In the genomic region with DNA sequence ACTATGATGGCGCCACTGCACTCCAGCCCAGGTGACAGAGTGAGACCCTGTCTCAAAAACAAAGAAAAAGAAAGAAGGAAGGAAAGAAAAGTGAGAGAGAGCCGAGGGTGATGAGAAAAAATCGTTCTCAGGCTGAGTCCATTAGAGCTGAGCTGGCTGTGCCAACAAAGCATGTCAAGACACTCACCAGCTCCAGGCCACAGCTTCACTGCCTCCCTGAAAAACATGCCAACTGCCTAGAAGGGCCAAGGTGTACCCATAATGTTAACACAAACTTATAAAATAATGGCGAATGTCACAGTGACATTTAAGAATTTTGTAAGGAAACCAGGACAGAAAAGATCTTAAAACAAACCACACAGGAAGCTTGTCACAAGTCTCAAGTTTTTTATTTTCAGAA, we compare ENCODE assay signal across 17 cellular contexts. TPM values are rescaled to one million over a fixed set of nuclear protein-coding genes. Genes with fewer than 3 reads are reported as not detected.
A peak's percentile ranks its signal among the peaks of the same experiment; 100 is the strongest.
DNase-seq lines count a peak whose midpoint lies in the region; ATAC-seq and TF ChIP-seq lines count a peak whose summit lies in the region.
"Had no signal": no experiment of that assay in that cellular context is flagged by ENCODE, and none has a peak within 500 bp of the region (broad histone marks: within the 10 kb centered on the region; RNA-seq: fewer than 3 reads in every experiment).

No MANE protein-coding gene starts in this region.

- H3K4me1 Mint-ChIP-seq in activated naive CD4-positive, alpha-beta T cell treated with anti-CD3 and anti-CD28 coated beads, Interleukin-2, amount 50 U/mL, for 24 hours: peaks cover 76% of the 10 kb centered on the region
- H3K4me1 Mint-ChIP-seq in T-helper 17 cell: peaks cover 64% of the 10 kb centered on the region
- peaks cover 92% of the 10 kb centered on the region for H3K4me1 Mint-ChIP-seq in dendritic cell treated with granulocyte-macrophage colony-stimulating factor and Interleukin-4, amounts not matched to agents 40 ng/mL and 50 ng/mL, for 4 days (ENCODE audit: low read depth)
- H3K4me1 Mint-ChIP-seq in mesothelial cell of epicardium: no peaks in the 10 kb centered on the region

- peak overlapping the region; percentile 56 for H3K27ac Mint-ChIP-seq in activated naive CD4-positive, alpha-beta T cell treated with anti-CD3 and anti-CD28 coated beads, Interleukin-2, amount 50 U/mL, for 24 hours
- H3K27ac Mint-ChIP-seq in T-helper 17 cell: peak overlapping the region; percentile 93
- H3K27ac Mint-ChIP-seq in dendritic cell treated with granulocyte-macrophage colony-stimulating factor and Interleukin-4, amounts not matched to agents 40 ng/mL and 50 ng/mL, for 4 days: peak overlapping the region; percentile 85
- H3K27ac Mint-ChIP-seq in mesothelial cell of epicardium: no peak overlapping the region

- H3K36me3 Mint-ChIP-seq in activated naive CD4-positive, alpha-beta T cell treated with anti-CD3 and anti-CD28 coated beads, Interleukin-2, amount 50 U/mL, for 24 hours: no peaks in the 10 kb centered on the region
- no peaks in the 10 kb centered on the region for H3K36me3 Mint-ChIP-seq in T-helper 17 cell (ENCODE audit: low read depth)
- peaks cover 39% of the 10 kb centered on the region for H3K36me3 Mint-ChIP-seq in dendritic cell treated with granulocyte-macrophage colony-stimulating factor and Interleukin-4, amounts not matched to agents 40 ng/mL and 50 ng/mL, for 4 days (ENCODE audit: low read depth)
- no peaks in the 10 kb centered on the region for H3K36me3 Mint-ChIP-seq in mesothelial cell of epicardium

- H3K9me3 ChIP-seq in T-helper 17 cell (ENCODE audit: control insufficient read depth, low read length, poor library complexity, severe bottlenecking): no peaks in the 10 kb centered on the region
- H3K9me3 ChIP-seq: breast epithelium had no signal

- no peak for DNase-seq in activated naive CD4-positive, alpha-beta T cell treated with Interleukin-2 at 50 U/mL for 16 hours
- DNase-seq in T-helper 17 cell (no peak), mesothelial cell of epicardium (ENCODE audit: low spot score in 2 of 2, unreplicated experiment in 2 of 2) (no peak)
- no peak for DNase-seq in activated effector memory CD4-positive, alpha-beta T cell treated with Interleukin-2 at 50 U/mL for 16 hours
- DNase-seq: activated gamma-delta T cell treated with Interleukin-2 at 50 U/mL for 16 hours; DMS 273 treated with DMSO at 0.1 percent for 48 hours; effector CD4-positive, alpha-beta T cell; HCEC 1CT; mesenchymal stem cell; NCI-H1694 treated with DMSO at 0.1 percent for 48 hours; RPMI8226; stimulated activated CD4-positive, alpha-beta T cell treated with anti-CD3 and anti-CD28 coated beads, Interleukin-15, amount 100 ng/mL, for 24 hours had no signal

- ATAC-seq in T-helper 17 cell (no peak), GM21515 (IDR thresholded peaks at IDR 0.05; ENCODE audit: unreplicated experiment) (no peak)

- no peaks in the 10 kb centered on the region for H3K9me3 Mint-ChIP-seq in activated naive CD4-positive, alpha-beta T cell treated with anti-CD3 and anti-CD28 coated beads, Interleukin-2, amount 50 U/mL, for 24 hours
- H3K9me3 Mint-ChIP-seq in dendritic cell treated with granulocyte-macrophage colony-stimulating factor and Interleukin-4, amounts not matched to agents 40 ng/mL and 50 ng/mL, for 4 days: no peaks in the 10 kb centered on the region
- no peaks in the 10 kb centered on the region for H3K9me3 Mint-ChIP-seq in mesothelial cell of epicardium

- no peak for TF ChIP-seq CTCF in mesothelial cell of epicardium (IDR thresholded peaks at IDR 0.05; ENCODE audit: unreplicated experiment)

- no peaks in the 10 kb centered on the region for H3K27me3 Mint-ChIP-seq in activated naive CD4-positive, alpha-beta T cell treated with anti-CD3 and anti-CD28 coated beads, Interleukin-2, amount 50 U/mL, for 24 hours
- no peaks in the 10 kb centered on the region for H3K27me3 Mint-ChIP-seq in T-helper 17 cell
- peaks cover 4% of the 10 kb centered on the region for H3K27me3 Mint-ChIP-seq in dendritic cell treated with granulocyte-macrophage colony-stimulating factor and Interleukin-4, amounts not matched to agents 40 ng/mL and 50 ng/mL, for 4 days
- peaks cover 44% of the 10 kb centered on the region for H3K27me3 Mint-ChIP-seq in mesothelial cell of epicardium (ENCODE audit: low read depth)

- peak overlapping the region; percentile 46 for H3K4me3 Mint-ChIP-seq in activated naive CD4-positive, alpha-beta T cell treated with anti-CD3 and anti-CD28 coated beads, Interleukin-2, amount 50 U/mL, for 24 hours
- H3K4me3 Mint-ChIP-seq in T-helper 17 cell: peak overlapping the region; percentile 83
- H3K4me3 Mint-ChIP-seq in dendritic cell treated with granulocyte-macrophage colony-stimulating factor and Interleukin-4, amounts not matched to agents 40 ng/mL and 50 ng/mL, for 4 days: no peak overlapping the region
- no peak overlapping the region for H3K4me3 Mint-ChIP-seq in mesothelial cell of epicardium

- H3K27ac ChIP-seq in temporal lobe (ENCODE audit: low read depth, low read length): peak overlapping the region; percentile 56
- H3K27ac ChIP-seq: breast epithelium had no signal

- intact Hi-C loops in dendritic cell treated with granulocyte-macrophage colony-stimulating factor and Interleukin-4, amounts not matched to agents 40 ng/mL and 50 ng/mL, for 4 days (cut with micrococcal nuclease): loop anchor here (5.0 kb wide), 1 partner anchor 56 kb away; no protein-coding TSS in a partner anchor

RNA-seq across cellular contexts. Expression of a gene that starts 5.2 kb away (rescaled TPM):
- total RNA-seq in T-helper 17 cell: under 1 TPM in 1 of 2 donors, not detected in 1; 0.20 TPM
- total RNA-seq in temporal lobe: 15.5 TPM
- total RNA-seq in mesothelial cell of epicardium: 1.0 to 1.1 TPM (median 1.1 TPM) in 3 replicates

RNA-seq across cellular contexts. Expression of a gene that starts 31.1 kb away (rescaled TPM):
- 10 to 100 TPM; 26.2 to 31.0 TPM for total RNA-seq in T-helper 17 cell
- total RNA-seq in temporal lobe: 0.98 TPM
- total RNA-seq in mesothelial cell of epicardium: 11.1 to 11.8 TPM (median 11.8 TPM) in 3 replicates

RNA-seq across cellular contexts. Expression of a gene that starts 43.1 kb away (rescaled TPM):
- 10 to 100 TPM; 16.7 to 17.4 TPM for total RNA-seq in T-helper 17 cell
- total RNA-seq in temporal lobe: 24.1 TPM
- total RNA-seq in mesothelial cell of epicardium: 42.3 to 47.1 TPM (median 42.6 TPM) in 3 replicates

Comparison
In these comparisons a context has a peak if more than half of its experiments do, and no peak if none do; other contexts are left out.
1. H3K4me3 Mint-ChIP-seq: peak in activated naive CD4-positive, alpha-beta T cell treated with anti-CD3 and anti-CD28 coated beads, Interleukin-2, amount 50 U/mL, for 24 hours (single experiment) and T-helper 17 cell (single experiment); none in dendritic cell treated with granulocyte-macrophage colony-stimulating factor and Interleukin-4, amounts not matched to agents 40 ng/mL and 50 ng/mL, for 4 days (single experiment) and mesothelial cell of epicardium (single experiment).